ENCODE assay signal across 16 cellular contexts in the genomic region with DNA sequence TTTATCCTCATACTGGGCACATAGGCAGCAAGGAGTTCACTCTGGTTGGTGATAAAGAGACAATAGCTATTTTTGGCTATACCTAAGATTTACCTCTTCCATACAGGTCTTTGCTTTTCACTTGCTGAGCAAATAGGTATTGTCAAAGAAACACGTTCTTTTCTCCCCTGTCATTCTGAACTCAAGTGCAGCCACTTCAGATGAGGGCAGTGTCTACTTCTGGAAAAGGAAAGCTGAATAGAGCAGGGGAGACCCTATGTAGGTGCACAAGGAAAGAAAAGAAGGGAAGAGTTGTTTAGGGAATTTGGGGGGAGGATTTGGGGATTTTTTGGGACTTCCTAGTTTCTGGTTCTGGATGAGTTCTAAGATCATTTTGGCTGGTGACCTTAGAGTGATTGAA.
DNase-seq lines count a peak whose midpoint lies in the region; ATAC-seq and TF ChIP-seq lines count a peak whose summit lies in the region.
"Had no signal": no experiment of that assay in that cellular context is flagged by ENCODE, and none has a peak within 500 bp of the region (broad histone marks: within the 10 kb centered on the region; RNA-seq: fewer than 3 reads in every experiment).

No MANE protein-coding gene starts in this region.

- H3K27me3 ChIP-seq in H9 (ENCODE audit: insufficient read depth, low read length) = no peaks in the 10 kb centered on the region
- no peaks in the 10 kb centered on the region for H3K27me3 ChIP-seq in neural cell (ENCODE audit: insufficient read depth, low read depth, low read length)
- no peaks in the 10 kb centered on the region for H3K27me3 ChIP-seq in brain microvascular endothelial cell (replicated peaks)

- no peak overlapping the region for H3K4me2 ChIP-seq in H9 (ENCODE audit: insufficient read depth, insufficient read length, low read length)
- no peak overlapping the region for H3K4me2 ChIP-seq in neural cell (ENCODE audit: low read length)

- peak; percentile 15 for DNase-seq in DMS53 (lab: John Stamatoyannopoulos, UW)
- no peak for DNase-seq in DMS53 treated with DMSO at 0.1 percent for 48 hours (lab: John Stamatoyannopoulos, UW; ENCODE audit: unreplicated experiment)
- DNase-seq in H9 = no peak
- peak; percentile 33 for DNase-seq in NCI-H345 (lab: John Stamatoyannopoulos, UW)
- DNase-seq in MCF 10A (ENCODE audit: unreplicated experiment) = no peak
- no peak for DNase-seq in brain microvascular endothelial cell
- DNase-seq: CD4-positive, CD25-positive, alpha-beta regulatory T cell; DND-41; GDM1; GOT3; HCEC 1CT; HFFc6 had no signal

- TF ChIP-seq EP300 in neural cell (conservative IDR thresholded peaks at IDR 0.05; ENCODE audit: poor library complexity, severe bottlenecking) = no peak

- no peak overlapping the region for H2BK20ac ChIP-seq in H9 (ENCODE audit: low read depth, low read length, poor library complexity, severe bottlenecking)

- H3K9me2 ChIP-seq in neural cell (ENCODE audit: insufficient read depth, low read length) = no peaks in the 10 kb centered on the region

- BruUV-seq in MCF 10A (replicated peaks; lab: Mats Ljungman, UMichigan) = no TSS peak

- no peak for TF ChIP-seq CTCF in H9 (conservative IDR thresholded peaks at IDR 0.05)
- no peak for TF ChIP-seq CTCF in neural cell (IDR thresholded peaks at IDR 0.05; ENCODE audit: poor library complexity, severe bottlenecking)
- TF ChIP-seq CTCF in MCF 10A (IDR thresholded peaks at IDR 0.05; ENCODE audit: unreplicated experiment) = no peak
- TF ChIP-seq CTCF in brain microvascular endothelial cell (IDR thresholded peaks at IDR 0.05; ENCODE audit: low read depth, low read length, missing control alignments) = no peak

- no peak overlapping the region for H3K56ac ChIP-seq in H9 (ENCODE audit: insufficient read length, low read depth, low read length)

- no peaks in the 10 kb centered on the region for H3K9me3 Mint-ChIP-seq in H9
- H3K9me3 Mint-ChIP-seq in MCF 10A (ENCODE audit: unreplicated experiment) = no peaks in the 10 kb centered on the region
- H3K9me3 Mint-ChIP-seq: CD4-positive, CD25-positive, alpha-beta regulatory T cell had no signal

- H3K23me2 ChIP-seq in H9 (ENCODE audit: insufficient read length, low read depth, low read length, poor library complexity, severe bottlenecking) = no peaks in the 10 kb centered on the region

- H3K79me2 ChIP-seq in H9 (ENCODE audit: insufficient read depth, low read length) (no peaks in the 10 kb centered on the region), neural cell (replicated peaks; ENCODE audit: insufficient read depth, low read length) (no peaks in the 10 kb centered on the region)

- no peak for ATAC-seq in GM21619 (IDR thresholded peaks at IDR 0.05; ENCODE audit: unreplicated experiment)
- ATAC-seq: HepG2 had no signal

- TF ChIP-seq RAD21 in neural cell (conservative IDR thresholded peaks at IDR 0.05) = no peak

- no peak overlapping the region for H4K91ac ChIP-seq in H9 (ENCODE audit: insufficient read length, low read depth, low read length)

- no peaks in the 10 kb centered on the region for H3K36me3 Mint-ChIP-seq in H9 (ENCODE audit: insufficient read depth in 1 of 3, low read depth in 3 of 3)
- no peaks in the 10 kb centered on the region for H3K36me3 Mint-ChIP-seq in MCF 10A (ENCODE audit: insufficient read depth, unreplicated experiment)
- H3K36me3 Mint-ChIP-seq: CD4-positive, CD25-positive, alpha-beta regulatory T cell had no signal

- H3K9ac ChIP-seq in H9 (ENCODE audit: extremely low read depth, insufficient read length, low read length) (no peak overlapping the region), neural cell (ENCODE audit: low read length) (no peak overlapping the region)

- no peak overlapping the region for H2BK120ac ChIP-seq in H9 (ENCODE audit: low read depth, low read length, poor library complexity, severe bottlenecking)

- H3K9me3 ChIP-seq in H9 (ENCODE audit: control insufficient read depth, low read depth, low read length) (no peaks in the 10 kb centered on the region), neural cell (ENCODE audit: low read length) (no peaks in the 10 kb centered on the region)

- no peak overlapping the region for H4K8ac ChIP-seq in H9 (replicated peaks; ENCODE audit: insufficient read length, low read depth, low read length)

- H2AFZ ChIP-seq in H9 (ENCODE audit: low read length) (no peak overlapping the region), neural cell (ENCODE audit: low read depth, low read length) (no peak overlapping the region)

- H3K23ac ChIP-seq in H9 (ENCODE audit: insufficient read length, low read depth, low read length) = no peak overlapping the region

- no peak overlapping the region for H3T11ph ChIP-seq in H9 (ENCODE audit: low read length)

- no peak overlapping the region for H2AK5ac ChIP-seq in H9 (ENCODE audit: insufficient read length, low read length)

- no CpG with 5 or more reads among the region's 1 CpG for WGBS in H9 (ENCODE audit: extremely low coverage, insufficient read length, low lambda C conversion rate)

- H3K27ac Mint-ChIP-seq in H9 (peak overlapping the region in 2 of 3 experiments; percentile 6 to 7; a peak in 1 of 7 replicates), MCF 10A (ENCODE audit: low read depth, unreplicated experiment) (no peak overlapping the region)
- H3K27ac Mint-ChIP-seq: CD4-positive, CD25-positive, alpha-beta regulatory T cell; HFFc6 had no signal

- no peaks in the 10 kb centered on the region for H3K4me1 ChIP-seq in H9 (ENCODE audit: insufficient read depth, low read length)

- peaks cover 14% of the 10 kb centered on the region in 2 experiments for H3K4me1 Mint-ChIP-seq in H9
- H3K4me1 Mint-ChIP-seq in MCF 10A (ENCODE audit: insufficient read depth, unreplicated experiment) = no peaks in the 10 kb centered on the region
- H3K4me1 Mint-ChIP-seq: CD4-positive, CD25-positive, alpha-beta regulatory T cell had no signal

- in situ Hi-C loops in brain microvascular endothelial cell (cut with HindIII; ENCODE audit: low pct_ligation_motif_present, low sequenced_read_pairs) = no loop called here

- intact Hi-C loops in MCF 10A (cut with micrococcal nuclease) = no loop called here

- H3K14ac ChIP-seq in H9 (ENCODE audit: insufficient read depth, low read length) = no peak overlapping the region

- H4K20me1 ChIP-seq in H9 (ENCODE audit: control insufficient read depth, insufficient read depth, insufficient read length) (no peaks in the 10 kb centered on the region), neural cell (ENCODE audit: insufficient read depth) (no peaks in the 10 kb centered on the region)

- H2BK12ac ChIP-seq in H9 (ENCODE audit: insufficient read length, low read depth, low read length) = no peak overlapping the region

- H2BK5ac ChIP-seq in H9 (ENCODE audit: insufficient read length, low read length) = no peak overlapping the region

- H2BK15ac ChIP-seq in H9 (ENCODE audit: low read depth, low read length) = no peak overlapping the region

- H3K4me3 Mint-ChIP-seq in H9 (no peak overlapping the region), MCF 10A (ENCODE audit: unreplicated experiment) (no peak overlapping the region)
- H3K4me3 Mint-ChIP-seq: CD4-positive, CD25-positive, alpha-beta regulatory T cell; HFFc6 had no signal

- H3K36me3 ChIP-seq in neural cell (ENCODE audit: insufficient read depth, low read length) = no peaks in the 10 kb centered on the region
- no peaks in the 10 kb centered on the region for H3K36me3 ChIP-seq in brain microvascular endothelial cell (replicated peaks)

- POLR2A ChIA-PET in MCF 10A (lab: Yijun Ruan, JAX) = no interaction called here

- H3K27me3 Mint-ChIP-seq in H9 (ENCODE audit: low read depth) (no peaks in the 10 kb centered on the region; the same call in 1 of the 2 replicates), MCF 10A (ENCODE audit: insufficient read depth, unreplicated experiment) (peaks cover 3% of the 10 kb centered on the region)

- no peak overlapping the region for H4K5ac ChIP-seq in H9 (ENCODE audit: insufficient read length, low read depth, low read length)

- no peak overlapping the region for H3K4ac ChIP-seq in H9 (ENCODE audit: low read depth, low read length)

- H3K79me1 ChIP-seq in H9 (ENCODE audit: insufficient read depth, low read depth, low read length, poor library complexity, severe bottlenecking) = no peaks in the 10 kb centered on the region

- H3K18ac ChIP-seq in H9 (ENCODE audit: insufficient read length, low read depth, low read length) = no peak overlapping the region

- peaks cover 19% of the 10 kb centered on the region for H3F3A ChIP-seq in neural cell (ENCODE audit: insufficient read depth, low read length, poor library complexity, severe bottlenecking)

- no peak overlapping the region for H3K27ac ChIP-seq in H9 (ENCODE audit: insufficient read length, low read depth, low read length)
- H3K27ac ChIP-seq in neural cell (ENCODE audit: low read length) = peak overlapping the region; percentile 95
- no peak overlapping the region for H3K27ac ChIP-seq in brain microvascular endothelial cell
- H3K27ac ChIP-seq: 22Rv1 had no signal

- no peak overlapping the region for H3K4me3 ChIP-seq in neural cell (ENCODE audit: low read length)
- no peak overlapping the region for H3K4me3 ChIP-seq in brain microvascular endothelial cell (ENCODE audit: low read depth, low read length)

- CTCF ChIA-PET in MCF 10A (lab: Yijun Ruan, JAX) = interaction anchor here (0.6 to 1.1 kb wide), 3 partner anchors 94 to 303 kb away, joined by 3 to 4 read pairs (median 3); no protein-coding TSS in a partner anchor

TF ChIP-seq in neural cell, 6 proteins besides CTCF, POLR2A, EP300 and RAD21 (continues in another document):
- no peak for TF ChIP-seq POLR2AphosphoS5 (IDR thresholded peaks at IDR 0.05)

Comparison
In these comparisons a context has a peak if more than half of its experiments do, and no peak if none do; other contexts are left out.
1. DNase-seq: peak in DMS53 (single experiment) and NCI-H345 (single experiment); none in DMS53 treated with DMSO at 0.1 percent for 48 hours (single experiment), H9 (single experiment), MCF 10A (single experiment) and brain microvascular endothelial cell (single experiment).